ENCODE assay signal across 18 cellular contexts in the genomic region with DNA sequence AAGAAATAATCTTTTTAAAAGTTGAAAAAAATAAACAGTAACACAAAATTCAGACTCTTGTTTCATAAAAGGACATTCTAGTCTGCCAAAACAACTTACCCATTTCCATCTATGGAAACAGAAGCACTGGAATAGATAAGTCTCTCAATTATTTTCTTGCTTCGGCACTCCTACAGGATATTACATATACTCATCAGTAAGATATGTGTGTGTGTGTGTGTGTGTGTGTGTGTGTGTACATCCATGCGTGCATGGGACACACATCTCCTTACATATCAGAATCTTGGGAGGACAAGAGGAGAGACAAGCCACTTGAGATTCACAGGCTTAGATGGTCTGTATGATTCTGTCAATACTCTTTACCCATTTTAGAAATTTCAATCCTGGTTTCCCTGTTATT.
DNase-seq lines count a peak whose midpoint lies in the region; ATAC-seq, FAIRE-seq and TF ChIP-seq lines count a peak whose summit lies in the region.
"Had no signal": no experiment of that assay in that cellular context is flagged by ENCODE, and none has a peak within 500 bp of the region (broad histone marks: within the 10 kb centered on the region; RNA-seq: fewer than 3 reads in every experiment).

No MANE protein-coding gene starts in this region.

- no peaks in the 10 kb centered on the region for H3K4me1 ChIP-seq in astrocyte (ENCODE audit: insufficient read depth, low read length)
- H3K4me1 ChIP-seq in fibroblast of lung (ENCODE audit: control insufficient read depth, extremely low read depth, insufficient read depth, low read length) = no peaks in the 10 kb centered on the region
- peaks cover 6% of the 10 kb centered on the region for H3K4me1 ChIP-seq in osteoblast (ENCODE audit: insufficient read depth, low read length)
- H3K4me1 ChIP-seq in sigmoid colon = peaks cover 0 to 8% (median 0%) of the 10 kb centered on the region in 4 donors
- no peaks in the 10 kb centered on the region for H3K4me1 ChIP-seq in CD8-positive, alpha-beta T cell (ENCODE audit: insufficient read depth, low read length)
- H3K4me1 ChIP-seq: Caco-2 had no signal

- POLR2A ChIA-PET in CD8-positive, alpha-beta T cell (lab: Charles Lee) = no interaction called here

- H3K27ac ChIP-seq in astrocyte (ENCODE audit: low read depth, low read length) (no peak overlapping the region), fibroblast of lung (ENCODE audit: insufficient read depth, low read length) (no peak overlapping the region), osteoblast (ENCODE audit: low read depth, low read length) (no peak overlapping the region), sigmoid colon (no peak overlapping the region)
- no peak overlapping the region for H3K27ac ChIP-seq in CD8-positive, alpha-beta T cell (ENCODE audit: low read depth, low read length)
- H3K27ac ChIP-seq: A549, GM23248 had no signal

- no peaks in the 10 kb centered on the region for H3K27me3 Mint-ChIP-seq in astrocyte (ENCODE audit: low read depth, unreplicated experiment)
- no peaks in the 10 kb centered on the region for H3K27me3 Mint-ChIP-seq in CD8-positive, alpha-beta T cell (ENCODE audit: low read depth)

- H3K4me3 Mint-ChIP-seq in astrocyte (ENCODE audit: unreplicated experiment) = no peak overlapping the region
- H3K4me3 Mint-ChIP-seq in CD8-positive, alpha-beta T cell = no peak overlapping the region
- H3K4me3 Mint-ChIP-seq: CD14-positive monocyte; CD8-positive, alpha-beta memory T cell had no signal

- CTCF ChIA-PET in CD8-positive, alpha-beta T cell (lab: Charles Lee) = no interaction called here

- peaks cover 7% of the 10 kb centered on the region for H3K4me1 Mint-ChIP-seq in astrocyte (ENCODE audit: low read depth, unreplicated experiment)
- no peaks in the 10 kb centered on the region for H3K4me1 Mint-ChIP-seq in CD8-positive, alpha-beta T cell (ENCODE audit: low read depth)

- H3K9me3 Mint-ChIP-seq in astrocyte (ENCODE audit: unreplicated experiment) = no peaks in the 10 kb centered on the region
- no peaks in the 10 kb centered on the region for H3K9me3 Mint-ChIP-seq in CD8-positive, alpha-beta T cell
- H3K9me3 Mint-ChIP-seq: CD8-positive, alpha-beta memory T cell had no signal

- H2AFZ ChIP-seq in astrocyte (ENCODE audit: low read depth, low read length) = no peak overlapping the region
- no peak overlapping the region for H2AFZ ChIP-seq in fibroblast of lung (ENCODE audit: low read length)
- no peak overlapping the region for H2AFZ ChIP-seq in osteoblast (ENCODE audit: low read length)
- H2AFZ ChIP-seq: GM23248 had no signal

- peak; percentile 2 for DNase-seq in H54 (ENCODE audit: insufficient read length, low spot score)
- DNase-seq in astrocyte (ENCODE audit: low read depth) = peak; percentile 47
- DNase-seq in fibroblast of lung (ENCODE audit: low read depth in 2 of 2) = peak; percentile 28 to 57
- DNase-seq in osteoblast (ENCODE audit: insufficient read length, low spot score, missing footprints) = peak; percentile 72
- no peak for DNase-seq in sigmoid colon
- no peak for DNase-seq in CD8-positive, alpha-beta T cell
- DNase-seq: Caco-2; CD8-positive, alpha-beta memory T cell; GM23248; H7 had no signal

- no peaks in the 10 kb centered on the region for H3K79me2 ChIP-seq in astrocyte (ENCODE audit: insufficient read depth, low read length)
- no peaks in the 10 kb centered on the region for H3K79me2 ChIP-seq in fibroblast of lung (ENCODE audit: control insufficient read depth, insufficient read depth, low read length)
- H3K79me2 ChIP-seq in osteoblast (ENCODE audit: insufficient read depth, low read length) = peaks cover 2% of the 10 kb centered on the region

- intact Hi-C loops in sigmoid colon (cut with DNase I) = no loop called here
- intact Hi-C loops in CD8-positive, alpha-beta T cell (cut with DNase I, micrococcal nuclease) = no loop called here

- no peak for FAIRE-seq in H54 (lab: Jason Lieb, UNC)
- no peak for FAIRE-seq in astrocyte (lab: Jason Lieb, UNC)
- FAIRE-seq: A549, G401.6, GM12892, HepG2, HTR-8/SVneo had no signal

- H3K9me3 ChIP-seq in astrocyte (ENCODE audit: insufficient read depth, low read depth, low read length) = no peaks in the 10 kb centered on the region
- no peaks in the 10 kb centered on the region for H3K9me3 ChIP-seq in fibroblast of lung (ENCODE audit: control insufficient read depth, insufficient read depth, low read depth, low read length)
- H3K9me3 ChIP-seq in osteoblast (ENCODE audit: low read depth, low read length) = no peaks in the 10 kb centered on the region
- no peaks in the 10 kb centered on the region for H3K9me3 ChIP-seq in sigmoid colon
- no peaks in the 10 kb centered on the region for H3K9me3 ChIP-seq in CD8-positive, alpha-beta T cell (ENCODE audit: low read length)
- H3K9me3 ChIP-seq: A549, Caco-2 had no signal

- H3K9ac ChIP-seq in astrocyte (ENCODE audit: low read length) (no peak overlapping the region), fibroblast of lung (ENCODE audit: insufficient read depth, low read length) (no peak overlapping the region)
- H3K9ac ChIP-seq: GM23248 had no signal

- H3K36me3 ChIP-seq in astrocyte (ENCODE audit: insufficient read depth, low read length) = no peaks in the 10 kb centered on the region
- H3K36me3 ChIP-seq in fibroblast of lung (ENCODE audit: control insufficient read depth, insufficient read depth, low read length) = no peaks in the 10 kb centered on the region
- H3K36me3 ChIP-seq in osteoblast (ENCODE audit: insufficient read depth, low read length) = no peaks in the 10 kb centered on the region
- H3K36me3 ChIP-seq in sigmoid colon = no peaks in the 10 kb centered on the region
- no peaks in the 10 kb centered on the region for H3K36me3 ChIP-seq in CD8-positive, alpha-beta T cell (ENCODE audit: insufficient read depth, low read length)

- peaks cover 2% of the 10 kb centered on the region for H3K36me3 Mint-ChIP-seq in astrocyte (ENCODE audit: low read depth, unreplicated experiment)
- peaks cover 31% of the 10 kb centered on the region for H3K36me3 Mint-ChIP-seq in CD8-positive, alpha-beta T cell

- TF ChIP-seq POLR2A in H54 (IDR thresholded peaks at IDR 0.05; ENCODE audit: low read depth, low read length) = no peak
- TF ChIP-seq POLR2A in sigmoid colon (IDR thresholded peaks at IDR 0.05) = no peak

- TF ChIP-seq CTCF in astrocyte (IDR thresholded peaks at IDR 0.05; ENCODE audit: insufficient read depth, low read depth, low read length) (no peak), fibroblast of lung (conservative IDR thresholded peaks at IDR 0.05 in 1 of 2, IDR thresholded peaks at IDR 0.05 in 1 of 2; ENCODE audit: low read depth in 1 of 2, low read length in 2 of 2) (no peak), osteoblast (IDR thresholded peaks at IDR 0.05; ENCODE audit: extremely low read depth, low read depth, low read length) (no peak), sigmoid colon (IDR thresholded peaks at IDR 0.05) (no peak)
- no peak for TF ChIP-seq CTCF in CD8-positive, alpha-beta T cell (IDR thresholded peaks at IDR 0.05)

- ATAC-seq in GM19467 (IDR thresholded peaks at IDR 0.05; ENCODE audit: unreplicated experiment) (no peak), HG02759 (IDR thresholded peaks at IDR 0.05; ENCODE audit: unreplicated experiment) (no peak)
- ATAC-seq in CD8-positive, alpha-beta T cell = no peak
- ATAC-seq: A549, HepG2 had no signal

- no peak overlapping the region for H3K27ac Mint-ChIP-seq in astrocyte (ENCODE audit: unreplicated experiment)
- H3K27ac Mint-ChIP-seq in CD8-positive, alpha-beta T cell = no peak overlapping the region
- H3K27ac Mint-ChIP-seq: CD8-positive, alpha-beta memory T cell had no signal

- H4K20me1 ChIP-seq in astrocyte (ENCODE audit: insufficient read depth, low read length) (no peaks in the 10 kb centered on the region), fibroblast of lung (ENCODE audit: control insufficient read depth, extremely low read depth, insufficient read depth, low read length) (no peaks in the 10 kb centered on the region), osteoblast (ENCODE audit: insufficient read depth, low read length) (peaks cover under 1% of the 10 kb centered on the region)

- H3K27me3 ChIP-seq in astrocyte (ENCODE audit: insufficient read depth, low read length) = no peaks in the 10 kb centered on the region
- no peaks in the 10 kb centered on the region for H3K27me3 ChIP-seq in fibroblast of lung (ENCODE audit: control insufficient read depth, insufficient read depth, low read length)
- no peaks in the 10 kb centered on the region for H3K27me3 ChIP-seq in osteoblast (ENCODE audit: insufficient read depth, low read length)
- H3K27me3 ChIP-seq in sigmoid colon = no peaks in the 10 kb centered on the region
- no peaks in the 10 kb centered on the region for H3K27me3 ChIP-seq in CD8-positive, alpha-beta T cell (ENCODE audit: insufficient read depth, low read length)

- no peak for TF ChIP-seq EP300 in sigmoid colon (IDR thresholded peaks at IDR 0.05)

- 92 to 96% methylated on average over 2 of the region's 2 CpGs for WGBS in sigmoid colon, 2 donors

- no peak overlapping the region for H3K4me2 ChIP-seq in astrocyte (ENCODE audit: low read length)
- no peak overlapping the region for H3K4me2 ChIP-seq in fibroblast of lung (ENCODE audit: extremely low read depth, insufficient read depth, low read length)
- no peak overlapping the region for H3K4me2 ChIP-seq in osteoblast (ENCODE audit: insufficient read depth, low read length)
- H3K4me2 ChIP-seq: A549 had no signal

- H3K4me3 ChIP-seq in astrocyte (ENCODE audit: insufficient read depth, low read depth, low read length) = no peak overlapping the region
- no peak overlapping the region for H3K4me3 ChIP-seq in fibroblast of lung (replicated peaks in 1 of 4; ENCODE audit: control extremely low read depth in 1 of 4, insufficient read depth in 1 of 4, low read depth in 3 of 4, low read length in 4 of 4)
- H3K4me3 ChIP-seq in osteoblast (ENCODE audit: insufficient read depth, low read length) = no peak overlapping the region
- no peak overlapping the region for H3K4me3 ChIP-seq in sigmoid colon
- no peak overlapping the region for H3K4me3 ChIP-seq in CD8-positive, alpha-beta T cell (ENCODE audit: low read depth, low read length)
- H3K4me3 ChIP-seq: A549, GM23248 had no signal

Comparison
In these comparisons a context has a peak if more than half of its experiments do, and no peak if none do; other contexts are left out.
1. DNase-seq: peak in H54 (single experiment), astrocyte (single experiment), fibroblast of lung (2 of 2) and osteoblast (single experiment); none in sigmoid colon (single experiment) and CD8-positive, alpha-beta T cell (0 of 7).